ENCODE assay signal across 1 cellular context in genomic region chr17:69327060-69327831, GRCh38.
TF ChIP-seq lines count a peak whose summit lies in the region.

A gene with protein sequence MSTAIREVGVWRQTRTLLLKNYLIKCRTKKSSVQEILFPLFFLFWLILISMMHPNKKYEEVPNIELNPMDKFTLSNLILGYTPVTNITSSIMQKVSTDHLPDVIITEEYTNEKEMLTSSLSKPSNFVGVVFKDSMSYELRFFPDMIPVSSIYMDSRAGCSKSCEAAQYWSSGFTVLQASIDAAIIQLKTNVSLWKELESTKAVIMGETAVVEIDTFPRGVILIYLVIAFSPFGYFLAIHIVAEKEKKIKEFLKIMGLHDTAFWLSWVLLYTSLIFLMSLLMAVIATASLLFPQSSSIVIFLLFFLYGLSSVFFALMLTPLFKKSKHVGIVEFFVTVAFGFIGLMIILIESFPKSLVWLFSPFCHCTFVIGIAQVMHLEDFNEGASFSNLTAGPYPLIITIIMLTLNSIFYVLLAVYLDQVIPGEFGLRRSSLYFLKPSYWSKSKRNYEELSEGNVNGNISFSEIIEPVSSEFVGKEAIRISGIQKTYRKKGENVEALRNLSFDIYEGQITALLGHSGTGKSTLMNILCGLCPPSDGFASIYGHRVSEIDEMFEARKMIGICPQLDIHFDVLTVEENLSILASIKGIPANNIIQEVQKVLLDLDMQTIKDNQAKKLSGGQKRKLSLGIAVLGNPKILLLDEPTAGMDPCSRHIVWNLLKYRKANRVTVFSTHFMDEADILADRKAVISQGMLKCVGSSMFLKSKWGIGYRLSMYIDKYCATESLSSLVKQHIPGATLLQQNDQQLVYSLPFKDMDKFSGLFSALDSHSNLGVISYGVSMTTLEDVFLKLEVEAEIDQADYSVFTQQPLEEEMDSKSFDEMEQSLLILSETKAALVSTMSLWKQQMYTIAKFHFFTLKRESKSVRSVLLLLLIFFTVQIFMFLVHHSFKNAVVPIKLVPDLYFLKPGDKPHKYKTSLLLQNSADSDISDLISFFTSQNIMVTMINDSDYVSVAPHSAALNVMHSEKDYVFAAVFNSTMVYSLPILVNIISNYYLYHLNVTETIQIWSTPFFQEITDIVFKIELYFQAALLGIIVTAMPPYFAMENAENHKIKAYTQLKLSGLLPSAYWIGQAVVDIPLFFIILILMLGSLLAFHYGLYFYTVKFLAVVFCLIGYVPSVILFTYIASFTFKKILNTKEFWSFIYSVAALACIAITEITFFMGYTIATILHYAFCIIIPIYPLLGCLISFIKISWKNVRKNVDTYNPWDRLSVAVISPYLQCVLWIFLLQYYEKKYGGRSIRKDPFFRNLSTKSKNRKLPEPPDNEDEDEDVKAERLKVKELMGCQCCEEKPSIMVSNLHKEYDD (N-terminal part only) (minus strand): TSS chr17:69327133. CDS start chr17:69314415, 12,718 bp downstream.

TF ChIP-seq in K562, 482 proteins besides CTCF, POLR2A, EP300 and RAD21 (continued from another document and continues in another):
- TF ChIP-seq, protein P1, sequence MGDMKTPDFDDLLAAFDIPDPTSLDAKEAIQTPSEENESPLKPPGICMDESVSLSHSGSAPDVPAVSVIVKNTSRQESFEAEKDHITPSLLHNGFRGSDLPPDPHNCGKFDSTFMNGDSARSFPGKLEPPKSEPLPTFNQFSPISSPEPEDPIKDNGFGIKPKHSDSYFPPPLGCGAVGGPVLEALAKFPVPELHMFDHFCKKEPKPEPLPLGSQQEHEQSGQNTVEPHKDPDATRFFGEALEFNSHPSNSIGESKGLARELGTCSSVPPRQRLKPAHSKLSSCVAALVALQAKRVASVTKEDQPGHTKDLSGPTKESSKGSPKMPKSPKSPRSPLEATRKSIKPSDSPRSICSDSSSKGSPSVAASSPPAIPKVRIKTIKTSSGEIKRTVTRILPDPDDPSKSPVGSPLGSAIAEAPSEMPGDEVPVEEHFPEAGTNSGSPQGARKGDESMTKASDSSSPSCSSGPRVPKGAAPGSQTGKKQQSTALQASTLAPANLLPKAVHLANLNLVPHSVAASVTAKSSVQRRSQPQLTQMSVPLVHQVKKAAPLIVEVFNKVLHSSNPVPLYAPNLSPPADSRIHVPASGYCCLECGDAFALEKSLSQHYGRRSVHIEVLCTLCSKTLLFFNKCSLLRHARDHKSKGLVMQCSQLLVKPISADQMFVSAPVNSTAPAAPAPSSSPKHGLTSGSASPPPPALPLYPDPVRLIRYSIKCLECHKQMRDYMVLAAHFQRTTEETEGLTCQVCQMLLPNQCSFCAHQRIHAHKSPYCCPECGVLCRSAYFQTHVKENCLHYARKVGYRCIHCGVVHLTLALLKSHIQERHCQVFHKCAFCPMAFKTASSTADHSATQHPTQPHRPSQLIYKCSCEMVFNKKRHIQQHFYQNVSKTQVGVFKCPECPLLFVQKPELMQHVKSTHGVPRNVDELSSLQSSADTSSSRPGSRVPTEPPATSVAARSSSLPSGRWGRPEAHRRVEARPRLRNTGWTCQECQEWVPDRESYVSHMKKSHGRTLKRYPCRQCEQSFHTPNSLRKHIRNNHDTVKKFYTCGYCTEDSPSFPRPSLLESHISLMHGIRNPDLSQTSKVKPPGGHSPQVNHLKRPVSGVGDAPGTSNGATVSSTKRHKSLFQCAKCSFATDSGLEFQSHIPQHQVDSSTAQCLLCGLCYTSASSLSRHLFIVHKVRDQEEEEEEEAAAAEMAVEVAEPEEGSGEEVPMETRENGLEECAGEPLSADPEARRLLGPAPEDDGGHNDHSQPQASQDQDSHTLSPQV (IDR thresholded peaks at IDR 0.05) = peak; percentile 43; the same call in 1 of the 2 replicates
- TF ChIP-seq, protein P2, sequence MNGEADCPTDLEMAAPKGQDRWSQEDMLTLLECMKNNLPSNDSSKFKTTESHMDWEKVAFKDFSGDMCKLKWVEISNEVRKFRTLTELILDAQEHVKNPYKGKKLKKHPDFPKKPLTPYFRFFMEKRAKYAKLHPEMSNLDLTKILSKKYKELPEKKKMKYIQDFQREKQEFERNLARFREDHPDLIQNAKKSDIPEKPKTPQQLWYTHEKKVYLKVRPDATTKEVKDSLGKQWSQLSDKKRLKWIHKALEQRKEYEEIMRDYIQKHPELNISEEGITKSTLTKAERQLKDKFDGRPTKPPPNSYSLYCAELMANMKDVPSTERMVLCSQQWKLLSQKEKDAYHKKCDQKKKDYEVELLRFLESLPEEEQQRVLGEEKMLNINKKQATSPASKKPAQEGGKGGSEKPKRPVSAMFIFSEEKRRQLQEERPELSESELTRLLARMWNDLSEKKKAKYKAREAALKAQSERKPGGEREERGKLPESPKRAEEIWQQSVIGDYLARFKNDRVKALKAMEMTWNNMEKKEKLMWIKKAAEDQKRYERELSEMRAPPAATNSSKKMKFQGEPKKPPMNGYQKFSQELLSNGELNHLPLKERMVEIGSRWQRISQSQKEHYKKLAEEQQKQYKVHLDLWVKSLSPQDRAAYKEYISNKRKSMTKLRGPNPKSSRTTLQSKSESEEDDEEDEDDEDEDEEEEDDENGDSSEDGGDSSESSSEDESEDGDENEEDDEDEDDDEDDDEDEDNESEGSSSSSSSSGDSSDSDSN (IDR thresholded peaks at IDR 0.05; ENCODE audit: borderline replicate concordance in 1 of 2, low read depth in 2 of 2, low read length in 2 of 2) = peak in 1 of 2 experiments; percentile 71; a peak in 1 of 4 replicates
- no peak for TF ChIP-seq E2F1 (CRISPR knock-in tag; IDR thresholded peaks at IDR 0.05)
- TF ChIP-seq ZNF436 (CRISPR knock-in tag; IDR thresholded peaks at IDR 0.05) = no peak
- peak; percentile 86 for TF ChIP-seq L3MBTL2 (IDR thresholded peaks at IDR 0.05)
- 0 out of 2 replicates have a peak, but pooled peaks have one; percentile 15 for TF ChIP-seq JUND (IDR thresholded peaks at IDR 0.05; ENCODE audit: borderline replicate concordance, low read depth, low read length)
- no peak; the same call in 2 of the 3 replicates for TF ChIP-seq JUND (tag; IDR thresholded peaks at IDR 0.05; ENCODE audit: borderline replicate concordance, low read depth, low read length)
- TF ChIP-seq ZNF699 (CRISPR knock-in tag; IDR thresholded peaks at IDR 0.05; ENCODE audit: insufficient replicate concordance) = no peak
- no peak for TF ChIP-seq HMG20B (CRISPR knock-in tag; IDR thresholded peaks at IDR 0.05)
- TF ChIP-seq TAF15 (IDR thresholded peaks at IDR 0.05; ENCODE audit: low read depth, low read length) = no peak
- no peak for TF ChIP-seq ARID4B (CRISPR knock-in tag; IDR thresholded peaks at IDR 0.05)
- TF ChIP-seq SMAD2 (IDR thresholded peaks at IDR 0.05; ENCODE audit: low read depth, low read length) = no peak
- no peak for TF ChIP-seq MCM3 (IDR thresholded peaks at IDR 0.05)
- no peak for TF ChIP-seq MECOM (CRISPR knock-in tag; IDR thresholded peaks at IDR 0.05)
- peak; percentile 32 for TF ChIP-seq DACH1 (IDR thresholded peaks at IDR 0.05; ENCODE audit: partially characterized antibody)
- TF ChIP-seq, protein P3, sequence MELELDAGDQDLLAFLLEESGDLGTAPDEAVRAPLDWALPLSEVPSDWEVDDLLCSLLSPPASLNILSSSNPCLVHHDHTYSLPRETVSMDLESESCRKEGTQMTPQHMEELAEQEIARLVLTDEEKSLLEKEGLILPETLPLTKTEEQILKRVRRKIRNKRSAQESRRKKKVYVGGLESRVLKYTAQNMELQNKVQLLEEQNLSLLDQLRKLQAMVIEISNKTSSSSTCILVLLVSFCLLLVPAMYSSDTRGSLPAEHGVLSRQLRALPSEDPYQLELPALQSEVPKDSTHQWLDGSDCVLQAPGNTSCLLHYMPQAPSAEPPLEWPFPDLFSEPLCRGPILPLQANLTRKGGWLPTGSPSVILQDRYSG (tag; conservative IDR thresholded peaks at IDR 0.05; ENCODE audit: low read depth) = peak; percentile 73; the same call in 1 of the 2 replicates
- TF ChIP-seq MCM7 (IDR thresholded peaks at IDR 0.05) = no peak
- peak; percentile 53 to 69; a peak in 2 of 4 replicates for TF ChIP-seq SIN3A (IDR thresholded peaks at IDR 0.05; ENCODE audit: borderline replicate concordance in 2 of 2, control insufficient read depth in 1 of 2, low read depth in 2 of 2, low read length in 2 of 2)
- no peak for TF ChIP-seq SRF (CRISPR knock-in tag; IDR thresholded peaks at IDR 0.05)
- no peak for TF ChIP-seq FOXP4 (CRISPR knock-in tag; IDR thresholded peaks at IDR 0.05; ENCODE audit: borderline replicate concordance)
- TF ChIP-seq ESRRA (IDR thresholded peaks at IDR 0.05; ENCODE audit: borderline replicate concordance, low read depth) = 0 out of 2 replicates have a peak, but pooled peaks have one; percentile 22
- TF ChIP-seq ZNF57 (CRISPR knock-in tag; IDR thresholded peaks at IDR 0.05) = no peak
- TF ChIP-seq, protein P4, sequence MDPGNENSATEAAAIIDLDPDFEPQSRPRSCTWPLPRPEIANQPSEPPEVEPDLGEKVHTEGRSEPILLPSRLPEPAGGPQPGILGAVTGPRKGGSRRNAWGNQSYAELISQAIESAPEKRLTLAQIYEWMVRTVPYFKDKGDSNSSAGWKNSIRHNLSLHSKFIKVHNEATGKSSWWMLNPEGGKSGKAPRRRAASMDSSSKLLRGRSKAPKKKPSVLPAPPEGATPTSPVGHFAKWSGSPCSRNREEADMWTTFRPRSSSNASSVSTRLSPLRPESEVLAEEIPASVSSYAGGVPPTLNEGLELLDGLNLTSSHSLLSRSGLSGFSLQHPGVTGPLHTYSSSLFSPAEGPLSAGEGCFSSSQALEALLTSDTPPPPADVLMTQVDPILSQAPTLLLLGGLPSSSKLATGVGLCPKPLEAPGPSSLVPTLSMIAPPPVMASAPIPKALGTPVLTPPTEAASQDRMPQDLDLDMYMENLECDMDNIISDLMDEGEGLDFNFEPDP (CRISPR knock-in tag; IDR thresholded peaks at IDR 0.05) = no peak
- 0 out of 2 replicates have a peak, but pooled peaks have one; percentile 11 for TF ChIP-seq ZNF24 (IDR thresholded peaks at IDR 0.05)
